In genomic region chr18:42801706-42802105, GRCh38 we compare ENCODE assay signal across 13 cellular contexts.
"Had no signal": no experiment of that assay in that cellular context is flagged by ENCODE, and none has a peak within 500 bp of the region (broad histone marks: within the 10 kb centered on the region; RNA-seq: fewer than 3 reads in every experiment).

No MANE protein-coding gene starts in this region.

- H3K36me3 ChIP-seq: heart left ventricle, ovary, stomach, thoracic aorta had no signal

- H3K4me1 ChIP-seq: heart left ventricle, stomach had no signal

- DNase-seq: activated CD4-positive, alpha-beta T cell treated with anti-CD3 and anti-CD28 coated beads, Interleukin-2, amount 10 ng/mL, durations not matched to agents 7 days and 5 days; activated CD4-positive, CD25-positive, alpha-beta regulatory T cell; activated CD8-positive, alpha-beta memory T cell treated with anti-CD3 and anti-CD28 coated beads for 24 hours; activated naive CD4-positive, alpha-beta T cell treated with Interleukin-2 at 50 U/mL for 16 hours; activated naive CD8-positive, alpha-beta T cell treated with anti-CD3 and anti-CD28 coated beads, Interleukin-2, amount 50 U/mL, for 24 hours; effector memory CD8-positive, alpha-beta T cell; erythroblast; heart left ventricle; mammary epithelial cell; ovary; stomach had no signal

- H3K27ac ChIP-seq: heart left ventricle, ovary, stomach, thoracic aorta had no signal

- H3K9me3 ChIP-seq: heart left ventricle, ovary, stomach, thoracic aorta had no signal

- H3K27me3 ChIP-seq: heart left ventricle, ovary, stomach had no signal

- ATAC-seq: activated naive CD8-positive, alpha-beta T cell treated with anti-CD3 and anti-CD28 coated beads, Interleukin-2, amount 50 U/mL, for 24 hours; effector memory CD8-positive, alpha-beta T cell; heart left ventricle; left lobe of liver had no signal

- H3K4me3 ChIP-seq: heart left ventricle, ovary, stomach, thoracic aorta had no signal
